ENCODE assay signal across 8 cellular contexts in the genomic region with DNA sequence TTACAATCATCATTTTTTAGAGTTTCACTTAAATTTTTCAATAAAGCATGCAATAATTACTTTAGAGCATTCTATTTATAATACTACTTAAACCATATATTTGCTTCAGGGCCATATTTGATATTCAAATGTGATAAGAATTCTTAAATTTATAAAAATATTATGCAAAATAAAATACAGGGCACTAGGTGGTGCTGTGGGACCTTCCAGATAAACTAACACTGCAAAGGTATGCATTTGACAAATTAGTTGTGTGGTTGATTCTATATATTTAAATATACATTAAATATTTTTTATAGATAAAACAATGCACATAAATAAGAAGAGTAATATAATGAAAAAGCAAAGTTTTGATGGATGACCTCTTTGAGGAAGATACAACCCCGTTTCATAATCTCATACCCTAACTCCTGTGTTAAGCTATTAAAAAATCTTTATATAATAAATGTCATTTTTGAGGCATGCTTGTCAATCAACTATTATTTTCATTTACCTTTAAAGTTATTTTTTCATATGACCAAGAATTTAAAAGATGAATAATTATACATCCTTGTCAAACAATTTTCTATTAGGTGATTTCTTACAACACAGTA.
A peak's percentile ranks its signal among the peaks of the same experiment; 100 is the strongest.
DNase-seq lines count a peak whose midpoint lies in the region; ATAC-seq and TF ChIP-seq lines count a peak whose summit lies in the region.

No MANE protein-coding gene starts in this region.

- H3K4me3 ChIP-seq in foreskin fibroblast (ENCODE audit: low read depth in 1 of 2, low read length in 2 of 2): no peak overlapping the region

- peak; percentile 35 for ATAC-seq in HG03159 (IDR thresholded peaks at IDR 0.05; ENCODE audit: unreplicated experiment)

- TF ChIP-seq CTCF in VCaP (conservative IDR thresholded peaks at IDR 0.05) (peak; percentile 82), foreskin fibroblast (IDR thresholded peaks at IDR 0.05; ENCODE audit: low read depth, low read length) (peak; percentile 46)

- no peak overlapping the region for H3K27ac ChIP-seq in VCaP

- peak; percentile 18 to 22 for DNase-seq in NCI-H2081 (lab: John Stamatoyannopoulos, UW)
- DNase-seq in NCI-H2081 treated with DMSO at 0.1 percent for 48 hours (lab: John Stamatoyannopoulos, UW): no peak
- peak in 1 of 2 donors; percentile 57 for DNase-seq in foreskin fibroblast
- peak; percentile 4 for DNase-seq in stimulated activated naive CD4-positive, alpha-beta T cell treated with Interleukin-2 at 50 U/mL for 16 hours (lab: John Stamatoyannopoulos, UW)
- no peak for DNase-seq in T-helper 9 cell
- no peak for DNase-seq in retina

Comparison
In these comparisons a context has a peak if more than half of its experiments do, and no peak if none do; other contexts are left out.
1. DNase-seq: peak in NCI-H2081 (2 of 2) and stimulated activated naive CD4-positive, alpha-beta T cell treated with Interleukin-2 at 50 U/mL for 16 hours (single experiment); none in NCI-H2081 treated with DMSO at 0.1 percent for 48 hours (single experiment), T-helper 9 cell (single experiment) and retina (single experiment).